Comparison of ENCODE assay signal across 8 cellular contexts in genomic region chr14:73752297-73752992, GRCh38. TPM values are rescaled to one million over a fixed set of nuclear protein-coding genes. Genes with fewer than 3 reads are reported as not detected.
DNase-seq lines count a peak whose midpoint lies in the region; ATAC-seq, FAIRE-seq and TF ChIP-seq lines count a peak whose summit lies in the region.

No MANE protein-coding gene starts in this region.

- H3K4me1 Mint-ChIP-seq in activated CD4-positive, alpha-beta memory T cell treated with anti-CD3 and anti-CD28 coated beads for 36 hours (ENCODE audit: low read depth), result peaks cover 95% of the 10 kb centered on the region

- intact Hi-C loops in activated CD4-positive, alpha-beta memory T cell treated with anti-CD3 and anti-CD28 coated beads for 36 hours (cut with micrococcal nuclease), result loop anchor here (5.0 to 10.0 kb wide), 2 partner anchors 35 to 332 kb away; partner anchors contain the start of genes ALDH6A1 and LIN52
- intact Hi-C loops in esophagus squamous epithelium (cut with DNase I), result no loop called here

- H3K9me3 Mint-ChIP-seq in activated CD4-positive, alpha-beta memory T cell treated with anti-CD3 and anti-CD28 coated beads for 36 hours, result no peaks in the 10 kb centered on the region

- no peaks in the 10 kb centered on the region for H3K27me3 Mint-ChIP-seq in activated CD4-positive, alpha-beta memory T cell treated with anti-CD3 and anti-CD28 coated beads for 36 hours

- H3K27ac Mint-ChIP-seq in activated CD4-positive, alpha-beta memory T cell treated with anti-CD3 and anti-CD28 coated beads for 36 hours, result peak overlapping the region; percentile 95

- peak; percentile 38 for TF ChIP-seq CTCF in AG09309 (IDR thresholded peaks at IDR 0.05; ENCODE audit: control insufficient read depth, insufficient read depth, low read depth, low read length, missing control alignments)
- peak in 4 of 6 experiments; percentile 8 to 29 (median 18) for TF ChIP-seq CTCF in esophagus squamous epithelium (IDR thresholded peaks at IDR 0.05)
- no peak for TF ChIP-seq CTCF in neutrophil (IDR thresholded peaks at IDR 0.05)

- H3K36me3 Mint-ChIP-seq in activated CD4-positive, alpha-beta memory T cell treated with anti-CD3 and anti-CD28 coated beads for 36 hours, result peaks cover 16% of the 10 kb centered on the region

- FAIRE-seq in H54 (lab: Jason Lieb, UNC), result no peak

- POLR2A ChIA-PET in activated CD4-positive, alpha-beta memory T cell treated with anti-CD3 and anti-CD28 coated beads for 36 hours (lab: Charles Lee), result interaction anchor here (1.5 to 11.0 kb wide), 4 partner anchors 10 to 34 kb away, joined by 4 to 211 read pairs (median 30); no protein-coding TSS in a partner anchor

- DNase-seq in AG09309 (ENCODE audit: low read depth) (peak; percentile 63), H54 (ENCODE audit: insufficient read length, low spot score) (peak; percentile 76), esophagus squamous epithelium (lab: John Stamatoyannopoulos, UW) (no peak), GM19240 (ENCODE audit: insufficient read length, low spot score) (no peak)
- peak; percentile 50 for DNase-seq in activated CD4-positive, alpha-beta memory T cell treated with anti-CD3 and anti-CD28 coated beads for 36 hours

- no peak for ATAC-seq in GM21619 (IDR thresholded peaks at IDR 0.05; ENCODE audit: unreplicated experiment)
- no peak for ATAC-seq in GM21723 (IDR thresholded peaks at IDR 0.05; ENCODE audit: unreplicated experiment)

- TF ChIP-seq POLR2A in H54 (IDR thresholded peaks at IDR 0.05; ENCODE audit: low read depth, low read length), result no peak
- no peak for TF ChIP-seq POLR2A in esophagus squamous epithelium (IDR thresholded peaks at IDR 0.05)

- H3K27ac ChIP-seq in esophagus squamous epithelium (peak overlapping the region; percentile 92 to 100 (median 98)), neutrophil (peak overlapping the region; percentile 86)

- H3K9me3 ChIP-seq in esophagus squamous epithelium (no peaks in the 10 kb centered on the region), neutrophil (no peaks in the 10 kb centered on the region)

- peak overlapping the region; percentile 48 for H3K4me3 Mint-ChIP-seq in activated CD4-positive, alpha-beta memory T cell treated with anti-CD3 and anti-CD28 coated beads for 36 hours

- no peak overlapping the region for H3K4me3 ChIP-seq in AG09309 (ENCODE audit: control insufficient read depth, low read depth, low read length)
- no peak overlapping the region for H3K4me3 ChIP-seq in esophagus squamous epithelium
- H3K4me3 ChIP-seq in neutrophil (ENCODE audit: low read depth in 1 of 2, low read length in 1 of 2), result no peak overlapping the region

- 27 to 36% methylated on average over 5 to 7 of the region's 7 CpGs for WGBS in esophagus squamous epithelium, 2 donors

- H3K4me1 ChIP-seq in esophagus squamous epithelium, result peaks cover 82 to 100% (median 95%) of the 10 kb centered on the region in 3 donors
- H3K4me1 ChIP-seq in neutrophil (ENCODE audit: control insufficient read depth in 1 of 2, insufficient read depth in 1 of 2, low read depth in 1 of 2, low read length in 1 of 2), result peaks cover 83 to 89% of the 10 kb centered on the region in 2 experiments

- CTCF ChIA-PET in activated CD4-positive, alpha-beta memory T cell treated with anti-CD3 and anti-CD28 coated beads for 36 hours (lab: Charles Lee), result interaction anchor here (0.6 to 6.4 kb wide), 13 partner anchors 8 to 135 kb away, joined by 3 to 54 read pairs (median 3); no protein-coding TSS in a partner anchor

- H3K27me3 ChIP-seq in esophagus squamous epithelium, result no peaks in the 10 kb centered on the region
- H3K27me3 ChIP-seq in neutrophil, result no peaks in the 10 kb centered on the region

- H3K36me3 ChIP-seq in esophagus squamous epithelium (no peaks in the 10 kb centered on the region), neutrophil (no peaks in the 10 kb centered on the region)

RNA-seq across cellular contexts. Expression of gene PNMA1, which starts 38.3 kb away (rescaled TPM):
- total RNA-seq in activated CD4-positive, alpha-beta memory T cell treated with anti-CD3 and anti-CD28 coated beads for 36 hours, result 10 to 100 TPM; 28.2 to 28.3 TPM
- 10 to 100 TPM in 1 of 4 donors, 1 to 10 TPM in 3; 4.2 to 13.9 (median 7.2) TPM for total RNA-seq in esophagus squamous epithelium

Comparison
In these comparisons a context has a peak if more than half of its experiments do, and no peak if none do; other contexts are left out.
1. DNase-seq: peak in AG09309 (single experiment), H54 (single experiment) and activated CD4-positive, alpha-beta memory T cell treated with anti-CD3 and anti-CD28 coated beads for 36 hours (single experiment); none in esophagus squamous epithelium (single experiment) and GM19240 (single experiment).